In genomic region chr16:2469399-2470233, GRCh38 we compare ENCODE assay signal across 15 cellular contexts. TPM values are rescaled to one million over a fixed set of nuclear protein-coding genes. Genes with fewer than 3 reads are reported as not detected.
DNase-seq lines count a peak whose midpoint lies in the region; ATAC-seq and TF ChIP-seq lines count a peak whose summit lies in the region.
"Had no signal": no experiment of that assay in that cellular context is flagged by ENCODE, and none has a peak within 500 bp of the region (broad histone marks: within the 10 kb centered on the region; RNA-seq: fewer than 3 reads in every experiment).

No MANE protein-coding gene starts in this region.

- H3K4me3 Mint-ChIP-seq in natural killer cell = peak overlapping the region; percentile 49
- H3K4me3 Mint-ChIP-seq in natural killer cell treated with Interleukin-12 subunit alpha and Interleukin-12 subunit beta and Interleukin-15 and Interleukin-18, amount 100 ng/mL, for 72 hours = no peak overlapping the region
- H3K4me3 Mint-ChIP-seq in chondrocyte (ENCODE audit: unreplicated experiment) = no peak overlapping the region
- H3K4me3 Mint-ChIP-seq in activated naive CD4-positive, alpha-beta T cell treated with anti-CD3 and anti-CD28 coated beads, Interleukin-2, amount 10 ng/mL, durations not matched to agents 7 days and 5 days = no peak overlapping the region
- H3K4me3 Mint-ChIP-seq: activated naive CD4-positive, alpha-beta T cell treated with anti-CD3 and anti-CD28 coated beads for 36 hours had no signal

- no peaks in the 10 kb centered on the region for H3K9me3 Mint-ChIP-seq in natural killer cell
- no peaks in the 10 kb centered on the region for H3K9me3 Mint-ChIP-seq in natural killer cell treated with Interleukin-12 subunit alpha and Interleukin-12 subunit beta and Interleukin-15 and Interleukin-18, amount 100 ng/mL, for 72 hours
- H3K9me3 Mint-ChIP-seq in chondrocyte (ENCODE audit: low read depth) = no peaks in the 10 kb centered on the region
- H3K9me3 Mint-ChIP-seq in activated naive CD4-positive, alpha-beta T cell treated with anti-CD3 and anti-CD28 coated beads, Interleukin-2, amount 10 ng/mL, durations not matched to agents 7 days and 5 days = no peaks in the 10 kb centered on the region
- H3K9me3 Mint-ChIP-seq: activated naive CD4-positive, alpha-beta T cell treated with anti-CD3 and anti-CD28 coated beads for 36 hours; CD4-positive, alpha-beta memory T cell; naive thymus-derived CD8-positive, alpha-beta T cell had no signal

- TF ChIP-seq CTCF in natural killer cell (IDR thresholded peaks at IDR 0.05) (no peak), chondrocyte (IDR thresholded peaks at IDR 0.05) (no peak), suprapubic skin (IDR thresholded peaks at IDR 0.05) (no peak)

- DNase-seq in natural killer cell (no peak), NCI-H1092 treated with DMSO at 0.1 percent for 48 hours (lab: John Stamatoyannopoulos, UW) (peak; percentile 45), chondrocyte (ENCODE audit: low spot score) (no peak), suprapubic skin (ENCODE audit: low spot score in 2 of 2) (no peak), amniotic stem cell (lab: John Stamatoyannopoulos, UW) (no peak)
- DNase-seq in natural killer cell treated with Interleukin-12 subunit alpha and Interleukin-12 subunit beta and Interleukin-15 and Interleukin-18, amount 100 ng/mL, for 72 hours (ENCODE audit: low spot score) = no peak
- no peak for DNase-seq in activated naive CD4-positive, alpha-beta T cell treated with anti-CD3 and anti-CD28 coated beads, Interleukin-2, amount 10 ng/mL, durations not matched to agents 7 days and 5 days
- DNase-seq: activated CD4-positive, alpha-beta T cell treated with anti-CD3 and anti-CD28 coated beads, Interleukin-2, amount 50 U/mL, for 1 hour; activated naive CD4-positive, alpha-beta T cell treated with anti-CD3 and anti-CD28 coated beads for 36 hours; colonic mucosa; KG1; naive thymus-derived CD8-positive, alpha-beta T cell had no signal

- TF ChIP-seq POLR2A in suprapubic skin (IDR thresholded peaks at IDR 0.05) = no peak

- peak overlapping the region; percentile 57 for H3K4me3 ChIP-seq in suprapubic skin
- H3K4me3 ChIP-seq: colonic mucosa, SJSA1 had no signal

- 52% methylated on average over 16 of the region's 16 CpGs for WGBS in suprapubic skin

- intact Hi-C loops in natural killer cell (cut with micrococcal nuclease) = no loop called here

- peaks cover 64% of the 10 kb centered on the region for H3K4me1 ChIP-seq in suprapubic skin

- H3K27me3 ChIP-seq in suprapubic skin = peaks cover 15% of the 10 kb centered on the region

- ATAC-seq in natural killer cell (no peak), GM21423 (IDR thresholded peaks at IDR 0.05; ENCODE audit: unreplicated experiment) (no peak)
- no peak for ATAC-seq in natural killer cell treated with Interleukin-12 subunit alpha and Interleukin-12 subunit beta and Interleukin-15 and Interleukin-18, amount 100 ng/mL, for 72 hours
- ATAC-seq: naive thymus-derived CD8-positive, alpha-beta T cell had no signal

- H3K36me3 Mint-ChIP-seq in natural killer cell = no peaks in the 10 kb centered on the region
- H3K36me3 Mint-ChIP-seq in natural killer cell treated with Interleukin-12 subunit alpha and Interleukin-12 subunit beta and Interleukin-15 and Interleukin-18, amount 100 ng/mL, for 72 hours = no peaks in the 10 kb centered on the region
- no peaks in the 10 kb centered on the region for H3K36me3 Mint-ChIP-seq in chondrocyte (ENCODE audit: low read depth)
- no peaks in the 10 kb centered on the region for H3K36me3 Mint-ChIP-seq in activated naive CD4-positive, alpha-beta T cell treated with anti-CD3 and anti-CD28 coated beads, Interleukin-2, amount 10 ng/mL, durations not matched to agents 7 days and 5 days
- H3K36me3 Mint-ChIP-seq: CD4-positive, alpha-beta memory T cell; naive thymus-derived CD8-positive, alpha-beta T cell had no signal

- H3K27ac Mint-ChIP-seq in natural killer cell = no peak overlapping the region
- no peak overlapping the region for H3K27ac Mint-ChIP-seq in natural killer cell treated with Interleukin-12 subunit alpha and Interleukin-12 subunit beta and Interleukin-15 and Interleukin-18, amount 100 ng/mL, for 72 hours
- peak overlapping the region; percentile 72 for H3K27ac Mint-ChIP-seq in chondrocyte (ENCODE audit: unreplicated experiment)
- no peak overlapping the region for H3K27ac Mint-ChIP-seq in activated naive CD4-positive, alpha-beta T cell treated with anti-CD3 and anti-CD28 coated beads, Interleukin-2, amount 10 ng/mL, durations not matched to agents 7 days and 5 days
- H3K27ac Mint-ChIP-seq: activated naive CD4-positive, alpha-beta T cell treated with anti-CD3 and anti-CD28 coated beads for 36 hours; CD4-positive, alpha-beta memory T cell had no signal

- TF ChIP-seq EP300 in suprapubic skin (IDR thresholded peaks at IDR 0.05) = no peak

- no peak overlapping the region for H3K27ac ChIP-seq in suprapubic skin
- H3K27ac ChIP-seq: colonic mucosa, SJSA1 had no signal

- H3K27me3 Mint-ChIP-seq in natural killer cell (ENCODE audit: low read depth in 2 of 2) (peaks cover 12 to 20% of the 10 kb centered on the region in 2 donors), chondrocyte (ENCODE audit: low read depth) (no peaks in the 10 kb centered on the region)
- H3K27me3 Mint-ChIP-seq in natural killer cell treated with Interleukin-12 subunit alpha and Interleukin-12 subunit beta and Interleukin-15 and Interleukin-18, amount 100 ng/mL, for 72 hours = peaks cover 9 to 12% of the 10 kb centered on the region in 2 donors
- peaks cover 79% of the 10 kb centered on the region for H3K27me3 Mint-ChIP-seq in activated naive CD4-positive, alpha-beta T cell treated with anti-CD3 and anti-CD28 coated beads, Interleukin-2, amount 10 ng/mL, durations not matched to agents 7 days and 5 days

- CTCF ChIA-PET in activated naive CD4-positive, alpha-beta T cell treated with anti-CD3 and anti-CD28 coated beads, Interleukin-2, amount 10 ng/mL, durations not matched to agents 7 days and 5 days (lab: Charles Lee) = interaction anchor here (2.0 kb wide), 1 partner anchor 17 kb away, joined by 5 read pairs; no protein-coding TSS in a partner anchor

- H3K4me1 Mint-ChIP-seq in natural killer cell (peaks cover 0 to 24% of the 10 kb centered on the region in 2 donors), chondrocyte (ENCODE audit: low read depth) (peaks cover 25% of the 10 kb centered on the region)
- H3K4me1 Mint-ChIP-seq in natural killer cell treated with Interleukin-12 subunit alpha and Interleukin-12 subunit beta and Interleukin-15 and Interleukin-18, amount 100 ng/mL, for 72 hours (ENCODE audit: low read depth in 2 of 2) = peaks cover 0 to 14% of the 10 kb centered on the region in 2 donors
- peaks cover 11% of the 10 kb centered on the region for H3K4me1 Mint-ChIP-seq in activated naive CD4-positive, alpha-beta T cell treated with anti-CD3 and anti-CD28 coated beads, Interleukin-2, amount 10 ng/mL, durations not matched to agents 7 days and 5 days

- H3K36me3 ChIP-seq in suprapubic skin = no peaks in the 10 kb centered on the region
- H3K36me3 ChIP-seq: colonic mucosa had no signal

- no peaks in the 10 kb centered on the region for H3K9me3 ChIP-seq in suprapubic skin
- H3K9me3 ChIP-seq: colonic mucosa, SJSA1 had no signal

RNA-seq across cellular contexts. Expression of gene NTN3, which starts 1.5 kb away (rescaled TPM):
- total RNA-seq in natural killer cell (not detected), chondrocyte (1.5 to 2.1 TPM (median 1.8 TPM) in 3 replicates), suprapubic skin (not detected)
- not detected for total RNA-seq in natural killer cell treated with Interleukin-12 subunit alpha and Interleukin-12 subunit beta and Interleukin-15 and Interleukin-18, amount 100 ng/mL, for 72 hours
- total RNA-seq: activated naive CD4-positive, alpha-beta T cell treated with anti-CD3 and anti-CD28 coated beads for 36 hours; CD4-positive, alpha-beta memory T cell; colonic mucosa; naive thymus-derived CD8-positive, alpha-beta T cell had no signal

RNA-seq across cellular contexts. Expression of gene TBC1D24, which starts 5.3 kb away (rescaled TPM):
- total RNA-seq in natural killer cell (10 to 100 TPM in 2 of 3 donors, 1 to 10 TPM in 1; 7.2 to 13.0 (median 10.9) TPM), chondrocyte (17.9 to 19.6 TPM (median 18.7 TPM) in 3 replicates), suprapubic skin (10 to 100 TPM; 10.8 to 23.6 (median 16.5) TPM)
- 10 to 100 TPM; 22.0 to 39.9 TPM for total RNA-seq in natural killer cell treated with Interleukin-12 subunit alpha and Interleukin-12 subunit beta and Interleukin-15 and Interleukin-18, amount 100 ng/mL, for 72 hours

RNA-seq across cellular contexts. Expression of gene TEDC2, which starts 9.7 kb away (rescaled TPM):
- total RNA-seq in natural killer cell = 1 to 10 TPM in 1 of 3 donors, under 1 TPM in 2; 0.47 to 2.2 (median 0.55) TPM
- total RNA-seq in natural killer cell treated with Interleukin-12 subunit alpha and Interleukin-12 subunit beta and Interleukin-15 and Interleukin-18, amount 100 ng/mL, for 72 hours = 10 to 100 TPM in 1 of 2 donors, 1 to 10 TPM in 1; 8.6 to 39.0 TPM
- 3.9 to 6.5 TPM (median 5.5 TPM) in 3 replicates for total RNA-seq in chondrocyte
- 1 to 10 TPM in 3 of 4 donors, not detected in 1; 1.4 to 2.2 (median 1.6) TPM for total RNA-seq in suprapubic skin

RNA-seq across cellular contexts. Expression of gene CCNF, which starts 40.4 kb away (rescaled TPM):
- total RNA-seq in natural killer cell (10 to 100 TPM in 1 of 3 donors, 1 to 10 TPM in 2; 7.5 to 14.2 (median 8.4) TPM), chondrocyte (4.9 to 7.7 TPM (median 7.6 TPM) in 3 replicates), suprapubic skin (10 to 100 TPM in 2 of 4 donors, 1 to 10 TPM in 2; 6.8 to 12.4 (median 10.1) TPM)
- total RNA-seq in natural killer cell treated with Interleukin-12 subunit alpha and Interleukin-12 subunit beta and Interleukin-15 and Interleukin-18, amount 100 ng/mL, for 72 hours = 10 to 100 TPM; 36.1 to 79.5 TPM

RNA-seq across cellular contexts. Expression of gene ATP6V0C, which starts 44.1 kb away (rescaled TPM):
- total RNA-seq in natural killer cell = 100 to 1,000 TPM; 183 to 242 (median 217) TPM
- total RNA-seq in natural killer cell treated with Interleukin-12 subunit alpha and Interleukin-12 subunit beta and Interleukin-15 and Interleukin-18, amount 100 ng/mL, for 72 hours = 100 to 1,000 TPM; 103 to 146 TPM
- total RNA-seq in chondrocyte = 168 to 200 TPM (median 197 TPM) in 3 replicates
- 100 to 1,000 TPM; 103 to 147 (median 120) TPM for total RNA-seq in suprapubic skin
